ENCODE assay signal across 12 cellular contexts in the genomic region with DNA sequence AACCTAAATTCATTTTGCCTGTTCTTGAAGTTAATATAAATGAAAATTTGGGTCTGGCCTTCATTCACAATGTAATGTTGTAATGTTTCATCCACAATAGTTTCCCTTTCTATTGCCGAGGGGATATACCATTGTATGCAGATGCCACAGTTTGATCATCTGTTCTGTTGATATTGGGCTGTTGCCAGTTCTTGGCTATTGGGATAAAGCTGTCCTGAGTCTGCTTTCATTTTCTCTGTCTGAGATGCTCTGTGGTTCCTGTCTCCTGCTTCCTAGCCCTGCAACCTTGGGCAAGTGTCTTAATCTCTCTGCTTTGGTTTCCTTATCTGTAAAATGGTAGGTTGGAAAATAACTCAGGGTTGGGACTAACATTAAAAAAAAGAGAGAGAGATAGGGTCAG. TPM values are rescaled to one million over a fixed set of nuclear protein-coding genes. Genes with fewer than 3 reads are reported as not detected.
A peak's percentile ranks its signal among the peaks of the same experiment; 100 is the strongest.
DNase-seq lines count a peak whose midpoint lies in the region; ATAC-seq, FAIRE-seq and TF ChIP-seq lines count a peak whose summit lies in the region.
"Had no signal": no experiment of that assay in that cellular context is flagged by ENCODE, and none has a peak within 500 bp of the region (broad histone marks: within the 10 kb centered on the region; RNA-seq: fewer than 3 reads in every experiment).

No MANE protein-coding gene starts in this region.

- intact Hi-C loops in HepG2 (cut with micrococcal nuclease; ENCODE audit: unreplicated experiment) = no loop called here

- H3K27ac Mint-ChIP-seq in CD8-positive, alpha-beta memory T cell = peak overlapping the region; percentile 92 to 98 (median 96)
- no peak overlapping the region for H3K27ac Mint-ChIP-seq in astrocyte (ENCODE audit: unreplicated experiment)
- no peak overlapping the region for H3K27ac Mint-ChIP-seq in stimulated activated memory B cell treated with anti-CD40 and anti-IgM and Interleukin-4, amounts not matched to agents 10 μg/mL and 1 μg/mL and 100 μg/mL, for 72 hours

- peaks cover 20% of the 10 kb centered on the region for H4K20me1 ChIP-seq in astrocyte (ENCODE audit: insufficient read depth, low read length)
- H4K20me1 ChIP-seq in HepG2 (ENCODE audit: insufficient read depth, low read length) = peaks cover 60% of the 10 kb centered on the region

- H3K9ac ChIP-seq in astrocyte (ENCODE audit: low read length) = no peak overlapping the region
- H3K9ac ChIP-seq in HepG2 (ENCODE audit: insufficient read depth, low read depth, low read length) = no peak overlapping the region

- no peaks in the 10 kb centered on the region for H3K9me3 ChIP-seq in CD8-positive, alpha-beta memory T cell (ENCODE audit: low read length)
- H3K9me3 ChIP-seq in astrocyte (ENCODE audit: insufficient read depth, low read depth, low read length) (no peaks in the 10 kb centered on the region), HepG2 (ENCODE audit: low read length) (peaks cover 9% of the 10 kb centered on the region; the same call in 1 of the 2 replicates)

- no peak for TF ChIP-seq CTCF in astrocyte (IDR thresholded peaks at IDR 0.05; ENCODE audit: insufficient read depth, low read depth, low read length)
- TF ChIP-seq CTCF in HepG2 (CRISPR knock-in tag; IDR thresholded peaks at IDR 0.05) = no peak

- in situ Hi-C loops in HepG2 (cut with HindIII; ENCODE audit: extremely low pct_ligation_motif_present, low pct_unique_long_range_greater_than_20kb) = no loop called here

- H3K36me3 Mint-ChIP-seq in CD8-positive, alpha-beta memory T cell = peaks cover 17 to 40% (median 20%) of the 10 kb centered on the region in 3 donors
- H3K36me3 Mint-ChIP-seq in astrocyte (ENCODE audit: low read depth, unreplicated experiment) = peaks cover 28% of the 10 kb centered on the region
- H3K36me3 Mint-ChIP-seq in stimulated activated memory B cell treated with anti-CD40 and anti-IgM and Interleukin-4, amounts not matched to agents 10 μg/mL and 1 μg/mL and 100 μg/mL, for 72 hours = peaks cover 61% of the 10 kb centered on the region

- no peak overlapping the region for H3K4me2 ChIP-seq in astrocyte (ENCODE audit: low read length)
- H3K4me2 ChIP-seq in HepG2 (ENCODE audit: low read depth, low read length) = no peak overlapping the region

- H3K79me2 ChIP-seq in astrocyte (ENCODE audit: insufficient read depth, low read length) (peaks cover 38% of the 10 kb centered on the region), HepG2 (ENCODE audit: insufficient read depth, low read length) (peaks cover 73% of the 10 kb centered on the region)

- CTCF ChIA-PET in CD8-positive, alpha-beta memory T cell (lab: Charles Lee) = no interaction called here
- CTCF ChIA-PET in HepG2 (lab: Yijun Ruan, JAX; ENCODE audit: low intra/inter-chr PET ratio, low total read pairs) = no interaction called here

- H3K27me3 Mint-ChIP-seq in CD8-positive, alpha-beta memory T cell = no peaks in the 10 kb centered on the region
- H3K27me3 Mint-ChIP-seq in astrocyte (ENCODE audit: low read depth, unreplicated experiment) = no peaks in the 10 kb centered on the region
- H3K27me3 Mint-ChIP-seq in stimulated activated memory B cell treated with anti-CD40 and anti-IgM and Interleukin-4, amounts not matched to agents 10 μg/mL and 1 μg/mL and 100 μg/mL, for 72 hours = no peaks in the 10 kb centered on the region

- no peak overlapping the region for H3K4me3 ChIP-seq in CD8-positive, alpha-beta memory T cell (ENCODE audit: low read length)
- H3K4me3 ChIP-seq in astrocyte (ENCODE audit: insufficient read depth, low read depth, low read length) (no peak overlapping the region), HepG2 (replicated peaks in 1 of 3; ENCODE audit: insufficient read depth in 1 of 3, low read depth in 2 of 3, low read length in 3 of 3) (no peak overlapping the region)

- H3K27me3 ChIP-seq in CD8-positive, alpha-beta memory T cell (ENCODE audit: insufficient read depth, low read length, poor library complexity, severe bottlenecking) = no peaks in the 10 kb centered on the region
- no peaks in the 10 kb centered on the region for H3K27me3 ChIP-seq in astrocyte (ENCODE audit: insufficient read depth, low read length)
- no peaks in the 10 kb centered on the region for H3K27me3 ChIP-seq in HepG2 (ENCODE audit: control insufficient read depth in 1 of 2, insufficient read depth in 2 of 2, low read length in 2 of 2)

- no peaks in the 10 kb centered on the region for H3K9me3 Mint-ChIP-seq in CD8-positive, alpha-beta memory T cell
- peaks cover 8% of the 10 kb centered on the region for H3K9me3 Mint-ChIP-seq in astrocyte (ENCODE audit: unreplicated experiment)
- H3K9me3 Mint-ChIP-seq in stimulated activated memory B cell treated with anti-CD40 and anti-IgM and Interleukin-4, amounts not matched to agents 10 μg/mL and 1 μg/mL and 100 μg/mL, for 72 hours = peaks cover 4% of the 10 kb centered on the region

- peaks cover 3% of the 10 kb centered on the region for H3K36me3 ChIP-seq in CD8-positive, alpha-beta memory T cell (ENCODE audit: insufficient read depth, low read length)
- no peaks in the 10 kb centered on the region for H3K36me3 ChIP-seq in astrocyte (ENCODE audit: insufficient read depth, low read length)
- peaks cover 10 to 27% of the 10 kb centered on the region in 2 experiments for H3K36me3 ChIP-seq in HepG2 (replicated peaks in 1 of 2; ENCODE audit: control insufficient read depth in 1 of 2, insufficient read depth in 2 of 2, low read length in 2 of 2)

- no TSS peak for BruUV-seq in HepG2 (replicated peaks; lab: Mats Ljungman, UMichigan)

- peaks cover 71% of the 10 kb centered on the region for H3K4me1 ChIP-seq in CD8-positive, alpha-beta memory T cell (ENCODE audit: insufficient read depth, low read length)
- H3K4me1 ChIP-seq in astrocyte (ENCODE audit: insufficient read depth, low read length) (peaks cover 9% of the 10 kb centered on the region), HepG2 (ENCODE audit: insufficient read depth, low read length) (peaks cover 65% of the 10 kb centered on the region)

- POLR2A ChIA-PET in CD8-positive, alpha-beta memory T cell (lab: Charles Lee) = no interaction called here
- POLR2A ChIA-PET in HepG2 (lab: Yijun Ruan, JAX) = no interaction called here

- no peak for DNase-seq in CD8-positive, alpha-beta memory T cell
- DNase-seq in M059J (ENCODE audit: low read depth) (peak; percentile 47), astrocyte (ENCODE audit: low read depth) (peak; percentile 27), HepG2 (ENCODE audit: low spot score) (peak; percentile 32), DMS153 (lab: John Stamatoyannopoulos, UW) (no peak), NCI-H187 (lab: John Stamatoyannopoulos, UW) (no peak)
- DNase-seq: activated naive CD4-positive, alpha-beta T cell treated with anti-CD3 and anti-CD28 coated beads for 36 hours; NCI-H1436 treated with DMSO at 0.1 percent for 48 hours; stimulated activated CD4-positive, alpha-beta T cell treated with anti-CD3 and anti-CD28 coated beads, Interleukin-1b, Interleukin-23, amount 100 ng/mL, for 48 hours had no signal

- TF ChIP-seq POLR2A in HepG2 (IDR thresholded peaks at IDR 0.05; ENCODE audit: insufficient read depth in 1 of 2, low read depth in 2 of 2, low read length in 2 of 2) = no peak

- TF ChIP-seq EP300 in HepG2 (IDR thresholded peaks at IDR 0.05; ENCODE audit: low read depth in 2 of 2, low read length in 2 of 2) (no peak), HepG2 (CRISPR knock-in tag; IDR thresholded peaks at IDR 0.05; ENCODE audit: borderline replicate concordance) (no peak)

- 85% methylated on average over 1 of the region's 1 CpG for WGBS in HepG2 (ENCODE audit: low lambda C conversion rate)

- H2AFZ ChIP-seq in astrocyte (ENCODE audit: low read depth, low read length) = no peak overlapping the region
- H2AFZ ChIP-seq in HepG2 (ENCODE audit: low read length) = no peak overlapping the region

- FAIRE-seq in astrocyte (lab: Jason Lieb, UNC) (no peak), HepG2 (lab: Jason Lieb, UNC) (no peak)

- ATAC-seq in HepG2 (no peak), HG02981 (IDR thresholded peaks at IDR 0.05; ENCODE audit: unreplicated experiment) (no peak)
- ATAC-seq in stimulated activated memory B cell treated with anti-CD40 and anti-IgM and Interleukin-4, amounts not matched to agents 10 μg/mL and 1 μg/mL and 100 μg/mL, for 72 hours = no peak
- ATAC-seq: Panc1 had no signal

- H3K27ac ChIP-seq in CD8-positive, alpha-beta memory T cell (ENCODE audit: low read depth, low read length) = no peak overlapping the region
- no peak overlapping the region for H3K27ac ChIP-seq in astrocyte (ENCODE audit: low read depth, low read length)
- no peak overlapping the region for H3K27ac ChIP-seq in HepG2 (ENCODE audit: extremely low read length, insufficient read depth, low read length)

- H3K4me3 Mint-ChIP-seq in CD8-positive, alpha-beta memory T cell = peak overlapping the region in 6 of 7 donors; percentile 13 to 79 (median 15)
- peak overlapping the region; percentile 5 for H3K4me3 Mint-ChIP-seq in astrocyte (ENCODE audit: unreplicated experiment)
- H3K4me3 Mint-ChIP-seq in stimulated activated memory B cell treated with anti-CD40 and anti-IgM and Interleukin-4, amounts not matched to agents 10 μg/mL and 1 μg/mL and 100 μg/mL, for 72 hours = no peak overlapping the region
- H3K4me3 Mint-ChIP-seq: activated naive CD4-positive, alpha-beta T cell treated with anti-CD3 and anti-CD28 coated beads for 36 hours had no signal

- TF ChIP-seq RAD21 in HepG2 (CRISPR knock-in tag; IDR thresholded peaks at IDR 0.05) = no peak

- peaks cover 80 to 92% (median 86%) of the 10 kb centered on the region in 3 donors for H3K4me1 Mint-ChIP-seq in CD8-positive, alpha-beta memory T cell
- H3K4me1 Mint-ChIP-seq in astrocyte (ENCODE audit: low read depth, unreplicated experiment) = peaks cover 35% of the 10 kb centered on the region
- H3K4me1 Mint-ChIP-seq in stimulated activated memory B cell treated with anti-CD40 and anti-IgM and Interleukin-4, amounts not matched to agents 10 μg/mL and 1 μg/mL and 100 μg/mL, for 72 hours = peaks cover 48% of the 10 kb centered on the region

RNA-seq across cellular contexts. Expression of a gene that starts 25.2 kb away (rescaled TPM):
- 10 to 100 TPM; 30.1 to 30.9 TPM for total RNA-seq in CD8-positive, alpha-beta memory T cell
- polyA plus RNA-seq in CD8-positive, alpha-beta memory T cell = 62.1 TPM
- 31.0 and 36.9 TPM in 2 replicates for total RNA-seq in M059J (2014; rRNA removed; shearing (Covaris generic))
- total RNA-seq in astrocyte (21.9 and 23.8 TPM in 2 replicates), HepG2 (2016; rRNA removed; fragmentation: Illumina TruSeq; extraction: Trizol) (19.5 and 28.5 TPM in 2 replicates)
- total RNA-seq in HepG2 (2016; cell fraction: cytosol; rRNA removed; fragmentation: Illumina TruSeq; extraction: Trizol; ENCODE audit: low read depth) = 5.6 and 5.7 TPM in 2 replicates
- total RNA-seq in HepG2 (2016; cell fraction: insoluble cytoplasmic fraction; rRNA removed; fragmentation: Illumina TruSeq; extraction: Trizol) = 19.3 and 27.8 TPM in 2 replicates
- 13.3 and 14.8 TPM in 2 replicates for total RNA-seq in HepG2 (2016; cell fraction: membrane; rRNA removed; fragmentation: Illumina TruSeq; extraction: Trizol)
- 27.5 and 28.5 TPM in 2 replicates for total RNA-seq in HepG2 (2016; cell fraction: nucleus; rRNA removed; fragmentation: Illumina TruSeq; extraction: Trizol)
- 26.3 and 29.3 TPM in 2 replicates for polyA plus RNA-seq in HepG2 (2011; rRNA removed)
- polyA plus RNA-seq in HepG2 (2011; cell fraction: cytosol; rRNA removed) = 15.9 and 28.7 TPM in 2 replicates
- polyA plus RNA-seq in HepG2 (2011; cell fraction: nucleus; rRNA removed) = 7.3 and 11.3 TPM in 2 replicates
- polyA plus RNA-seq in HepG2 (2012) = 54.4 and 58.5 TPM in 2 replicates
- 1.4 and 1.7 TPM in 2 replicates for polyA plus RNA-seq in HepG2 (2016; cell fraction: cytosol; fragmentation: Illumina TruSeq; extraction: Trizol; ENCODE audit: low read depth)
- polyA plus RNA-seq in HepG2 (2016; cell fraction: insoluble cytoplasmic fraction; fragmentation: Illumina TruSeq; extraction: Trizol; ENCODE audit: low read depth) = 17.4 and 17.6 TPM in 2 replicates
- polyA plus RNA-seq in HepG2 (2016; cell fraction: membrane; fragmentation: Illumina TruSeq; extraction: Trizol; ENCODE audit: low read depth) = 5.6 and 5.8 TPM in 2 replicates
- 29.6 and 33.7 TPM in 2 replicates for polyA plus RNA-seq in HepG2 (2016; cell fraction: nucleus; fragmentation: Illumina TruSeq; extraction: Trizol; ENCODE audit: insufficient read depth, low read depth)
- 11.0 and 33.8 TPM in 2 replicates for polyA minus RNA-seq in HepG2 (2011; rRNA and poly(A)+ RNA removed; ENCODE audit: low replicate concordance)
- polyA minus RNA-seq in HepG2 (2011; cell fraction: cytosol; rRNA and poly(A)+ RNA removed) = 29.1 and 41.9 TPM in 2 replicates
- polyA minus RNA-seq in HepG2 (2011; cell fraction: nucleus; rRNA and poly(A)+ RNA removed) = 28.5 and 42.8 TPM in 2 replicates

Comparison
In these comparisons a context has a peak if more than half of its experiments do, and no peak if none do; other contexts are left out.
1. DNase-seq: peak in M059J (single experiment), astrocyte (single experiment) and HepG2 (single experiment); none in CD8-positive, alpha-beta memory T cell (0 of 5), DMS153 (single experiment) and NCI-H187 (0 of 2).
2. H3K27ac Mint-ChIP-seq: peak in CD8-positive, alpha-beta memory T cell (8 of 8); none in astrocyte (single experiment) and stimulated activated memory B cell treated with anti-CD40 and anti-IgM and Interleukin-4, amounts not matched to agents 10 μg/mL and 1 μg/mL and 100 μg/mL, for 72 hours (single experiment).